In genomic region chr19:8513687-8514504, GRCh38 we compare ENCODE assay signal across 8 cellular contexts. TPM values are rescaled to one million over a fixed set of nuclear protein-coding genes. Genes with fewer than 3 reads are reported as not detected.
DNase-seq lines count a peak whose midpoint lies in the region; ATAC-seq, FAIRE-seq and TF ChIP-seq lines count a peak whose summit lies in the region.

Gene ZNF414 (minus strand): TSS chr19:8514167. CDS start chr19:8514046, 121 bp downstream.

- peak; percentile 84 for ATAC-seq in GM19023 (IDR thresholded peaks at IDR 0.05; ENCODE audit: unreplicated experiment)
- ATAC-seq in HG03196 (IDR thresholded peaks at IDR 0.05; ENCODE audit: unreplicated experiment) = peak; percentile 84
- ATAC-seq in WTC11 = peak; percentile 87

- H3K27me3 ChIP-seq in bronchial epithelial cell (ENCODE audit: control insufficient read depth, insufficient read depth, low read length) (no peaks in the 10 kb centered on the region), small intestine (ENCODE audit: control insufficient read depth in 2 of 2, insufficient read depth in 2 of 2, low read length in 2 of 2) (no peaks in the 10 kb centered on the region)

- CTCF ChIA-PET in WTC11 (lab: Charles Lee) = interaction anchor here (0.5 to 2.9 kb wide), 27 partner anchors 9 to 1254 kb away, joined by 3 to 75 read pairs (median 4); partner anchors contain the start of genes MARCHF2, MYO1F and RAB11B

- H3K4me1 Mint-ChIP-seq in WTC11 = peaks cover 16% of the 10 kb centered on the region

- POLR2A ChIA-PET in WTC11 (lab: Charles Lee) = interaction anchor here (0.6 to 2.3 kb wide), 17 partner anchors 8 to 179 kb away, joined by 3 to 28 read pairs (median 3); partner anchors contain the start of genes HNRNPM and RAB11B

- H3K9me3 ChIP-seq in small intestine (ENCODE audit: control insufficient read depth, low read depth) = no peaks in the 10 kb centered on the region

- H3K4me3 Mint-ChIP-seq in WTC11 = peak within 1 kb of the TSS; percentile 86

- peak; percentile 89 for DNase-seq in AG09309 (ENCODE audit: low read depth)
- peak; percentile 94 for DNase-seq in NCI-H345 (lab: John Stamatoyannopoulos, UW)
- peak; percentile 100 for DNase-seq in WTC11 (ENCODE audit: low spot score)
- DNase-seq in bronchial epithelial cell (ENCODE audit: low read depth) = peak; percentile 82
- DNase-seq in iPS-NIHi7 (ENCODE audit: extremely low spot score) = peak; percentile 95
- peak; percentile 95 for DNase-seq in small intestine

- H3K4me1 ChIP-seq in small intestine (ENCODE audit: control insufficient read depth in 2 of 2, insufficient read depth in 1 of 2, low read depth in 1 of 2, low read length in 1 of 2) = peaks cover 0 to 2% of the 10 kb centered on the region in 2 donors

- H3K36me3 ChIP-seq in bronchial epithelial cell (ENCODE audit: control insufficient read depth, insufficient read depth, low read length) (peaks cover 3% of the 10 kb centered on the region), small intestine (ENCODE audit: control insufficient read depth in 2 of 2, insufficient read depth in 2 of 2, low read length in 2 of 2) (peaks cover 0 to 3% of the 10 kb centered on the region in 2 donors)

- H3K27ac ChIP-seq in small intestine (ENCODE audit: low read depth in 1 of 2, low read length in 1 of 2) = peak within 1 kb of the TSS; percentile 95 to 100

- peaks cover 4% of the 10 kb centered on the region; the same call in 1 of the 2 replicates for H3K36me3 Mint-ChIP-seq in WTC11

- 0 to 1% (median 0%) methylated on average over 41 to 70 of the region's 70 CpGs for WGBS in small intestine, 3 donors

- H3K27ac Mint-ChIP-seq in WTC11 = peak within 1 kb of the TSS; percentile 100

- H3K4me3 ChIP-seq in AG09309 (ENCODE audit: control insufficient read depth, low read depth, low read length) = peak within 1 kb of the TSS; percentile 52
- peak within 1 kb of the TSS; percentile 77 for H3K4me3 ChIP-seq in bronchial epithelial cell (ENCODE audit: low read depth, low read length)
- peak within 1 kb of the TSS; percentile 66 to 76 for H3K4me3 ChIP-seq in small intestine (ENCODE audit: low read depth in 1 of 2, low read length in 2 of 2)

- TF ChIP-seq CTCF in AG09309 (IDR thresholded peaks at IDR 0.05; ENCODE audit: control insufficient read depth, insufficient read depth, low read depth, low read length, missing control alignments) (no peak), WTC11 (IDR thresholded peaks at IDR 0.05) (no peak), bronchial epithelial cell (IDR thresholded peaks at IDR 0.05; ENCODE audit: insufficient read depth, low read length, severe bottlenecking) (no peak)

- FAIRE-seq in bronchial epithelial cell (lab: Jason Lieb, UNC) (no peak), small intestine (lab: Jason Lieb, UNC) (no peak)

- no peaks in the 10 kb centered on the region for H3K9me3 Mint-ChIP-seq in WTC11

- peaks cover 6% of the 10 kb centered on the region; the same call in 1 of the 2 replicates for H3K27me3 Mint-ChIP-seq in WTC11 (ENCODE audit: low read depth)

TF ChIP-seq in WTC11, 78 proteins besides CTCF, POLR2A, EP300 and RAD21 (continues in another document):
- TF ChIP-seq E2F4 (CRISPR knock-in tag; IDR thresholded peaks at IDR 0.05; ENCODE audit: borderline replicate concordance, low read depth) = no peak
- TF ChIP-seq NR2C2 (CRISPR knock-in tag; IDR thresholded peaks at IDR 0.05) = no peak
- 0 out of 2 replicates have a peak, but pooled peaks have one; percentile 27 for TF ChIP-seq FOXP4 (CRISPR knock-in tag; IDR thresholded peaks at IDR 0.05)
- peak; percentile 24; the same call in 1 of the 2 replicates for TF ChIP-seq USF1 (CRISPR knock-in tag; IDR thresholded peaks at IDR 0.05)
- TF ChIP-seq ZNF281 (CRISPR knock-in tag; IDR thresholded peaks at IDR 0.05) = peak; percentile 51; the same call in 1 of the 2 replicates
- TF ChIP-seq FOXK1 (CRISPR knock-in tag; IDR thresholded peaks at IDR 0.05) = peak; percentile 63; the same call in 1 of the 2 replicates
- TF ChIP-seq SMAD4 (CRISPR knock-in tag; IDR thresholded peaks at IDR 0.05) = no peak
- TF ChIP-seq TEAD1 (CRISPR knock-in tag; IDR thresholded peaks at IDR 0.05) = no peak; the same call in 1 of the 2 replicates
- TF ChIP-seq KAT7 (CRISPR knock-in tag; IDR thresholded peaks at IDR 0.05; ENCODE audit: borderline replicate concordance) = no peak
- peak; percentile 38; the same call in 1 of the 2 replicates for TF ChIP-seq JUN (CRISPR knock-in tag; IDR thresholded peaks at IDR 0.05)
- TF ChIP-seq CBFB (CRISPR knock-in tag; IDR thresholded peaks at IDR 0.05; ENCODE audit: low read depth) = 0 out of 2 replicates have a peak, but pooled peaks have one; percentile 52
- 0 out of 2 replicates have a peak, but pooled peaks have one; percentile 40 for TF ChIP-seq MYBL2 (CRISPR knock-in tag; IDR thresholded peaks at IDR 0.05)
- no peak for TF ChIP-seq CREB1 (CRISPR knock-in tag; IDR thresholded peaks at IDR 0.05)
- no peak for TF ChIP-seq ZNF219 (CRISPR knock-in tag; IDR thresholded peaks at IDR 0.05; ENCODE audit: borderline replicate concordance)
- peak; percentile 86 for TF ChIP-seq GABPB1 (CRISPR knock-in tag; IDR thresholded peaks at IDR 0.05)
- no peak for TF ChIP-seq ZNF263 (CRISPR knock-in tag; IDR thresholded peaks at IDR 0.05; ENCODE audit: low read depth)
- TF ChIP-seq MAX (CRISPR knock-in tag; IDR thresholded peaks at IDR 0.05) = peak; percentile 73
- TF ChIP-seq ELF4 (CRISPR knock-in tag; IDR thresholded peaks at IDR 0.05; ENCODE audit: low read depth) = no peak
- peak; percentile 74 for TF ChIP-seq ETV6 (CRISPR knock-in tag; IDR thresholded peaks at IDR 0.05)
- TF ChIP-seq NR3C1 (CRISPR knock-in tag; conservative IDR thresholded peaks at IDR 0.05; ENCODE audit: low read depth) = no peak

RNA-seq across cellular contexts. Expression of gene ZNF414, which starts in this region (rescaled TPM):
- total RNA-seq in WTC11 (2021) (38.2 to 47.4 TPM (median 46.1 TPM) in 3 replicates), bronchial epithelial cell (2.2 and 3.4 TPM in 2 replicates)
- 10 to 100 TPM in 2 of 3 donors, 1 to 10 TPM in 1; 6.5 to 28.2 (median 12.7) TPM for polyA plus RNA-seq in small intestine

Comparison
In these comparisons a context has a peak if more than half of its experiments do, and no peak if none do; other contexts are left out.
1. Peak in every context shown above with its lines: DNase-seq, ATAC-seq, H3K4me3 ChIP-seq and H3K27ac ChIP-seq.